ENCODE assay signal across 23 cellular contexts in the genomic region with DNA sequence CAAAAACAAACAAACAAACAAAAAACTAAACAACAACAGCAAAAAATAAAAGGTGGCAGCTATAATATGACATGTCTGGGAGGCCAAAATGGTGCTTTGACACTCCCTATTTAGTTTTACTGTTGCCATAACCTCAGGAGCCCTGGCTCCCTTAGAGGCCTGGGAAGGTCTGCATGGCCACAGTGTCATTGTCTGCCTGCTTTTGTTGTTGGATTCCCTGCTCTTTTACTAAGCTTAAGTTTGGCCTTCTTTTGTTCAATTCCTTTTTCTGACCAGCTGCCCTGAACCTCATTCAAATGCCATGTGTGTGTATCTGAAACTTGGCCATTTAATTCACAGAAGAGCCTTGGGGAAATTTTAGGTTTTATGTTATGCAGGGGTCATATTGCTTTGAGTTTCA.
DNase-seq lines count a peak whose midpoint lies in the region; ATAC-seq and TF ChIP-seq lines count a peak whose summit lies in the region.
"Had no signal": no experiment of that assay in that cellular context is flagged by ENCODE, and none has a peak within 500 bp of the region (broad histone marks: within the 10 kb centered on the region; RNA-seq: fewer than 3 reads in every experiment).

No MANE protein-coding gene starts in this region.

- no peaks in the 10 kb centered on the region for H3K27me3 Mint-ChIP-seq in activated T-cell treated with anti-CD3 and anti-CD28 coated beads, Interleukin-2, amount 50 U/mL, for 72 hours (ENCODE audit: low read depth)
- no peaks in the 10 kb centered on the region for H3K27me3 Mint-ChIP-seq in activated T-cell treated with anti-CD3 and anti-CD28 coated beads, Interleukin-2, amount 50 U/mL, for 4 hours (ENCODE audit: low read depth)
- peaks cover 3% of the 10 kb centered on the region for H3K27me3 Mint-ChIP-seq in neural progenitor cell (ENCODE audit: insufficient read depth, low read depth)
- H3K27me3 Mint-ChIP-seq: B cell had no signal

- peak overlapping the region; percentile 58 for H3K4me2 ChIP-seq in OCI-LY3 (ENCODE audit: low read length)
- peak overlapping the region; percentile 63 for H3K4me2 ChIP-seq in neural progenitor cell

- H3K9me3 Mint-ChIP-seq in activated T-cell treated with anti-CD3 and anti-CD28 coated beads, Interleukin-2, amount 50 U/mL, for 72 hours, result peaks cover 0 to 2% of the 10 kb centered on the region in 2 donors
- no peaks in the 10 kb centered on the region for H3K9me3 Mint-ChIP-seq in activated T-cell treated with anti-CD3 and anti-CD28 coated beads, Interleukin-2, amount 50 U/mL, for 4 hours
- no peaks in the 10 kb centered on the region for H3K9me3 Mint-ChIP-seq in neural progenitor cell
- H3K9me3 Mint-ChIP-seq: CD8-positive, alpha-beta T cell had no signal

- H2AFZ ChIP-seq in OCI-LY3 (ENCODE audit: low read depth, low read length), result no peak overlapping the region
- H2AFZ ChIP-seq in neural progenitor cell (replicated peaks), result no peak overlapping the region

- H4K20me1 ChIP-seq in OCI-LY3 (ENCODE audit: insufficient read depth, low read length) (no peaks in the 10 kb centered on the region), neural progenitor cell (ENCODE audit: low read depth) (no peaks in the 10 kb centered on the region)

- H3K36me3 ChIP-seq in OCI-LY3 (replicated peaks; ENCODE audit: low read depth, low read length) (no peaks in the 10 kb centered on the region), neural progenitor cell (no peaks in the 10 kb centered on the region)

- no peak for DNase-seq in activated T-cell treated with anti-CD3 and anti-CD28 coated beads, Interleukin-2, amount 50 U/mL, for 72 hours
- no peak for DNase-seq in activated T-cell treated with anti-CD3 and anti-CD28 coated beads, Interleukin-2, amount 50 U/mL, for 4 hours
- peak; percentile 89 for DNase-seq in neural progenitor cell (ENCODE audit: low spot score)
- no peak for DNase-seq in cerebellum (ENCODE audit: low spot score)
- no peak for DNase-seq in GDM1 (lab: John Stamatoyannopoulos, UW)
- DNase-seq: Caco-2; CD8-positive, alpha-beta T cell; HCEC 1CT; NCI-H2029; NCI-H446 treated with DMSO at 0.1 percent for 48 hours; NCI-H526; NCI-H82; SHP77 had no signal

- no peaks in the 10 kb centered on the region for H3K36me3 Mint-ChIP-seq in activated T-cell treated with anti-CD3 and anti-CD28 coated beads, Interleukin-2, amount 50 U/mL, for 72 hours (ENCODE audit: insufficient read depth in 2 of 2)
- no peaks in the 10 kb centered on the region for H3K36me3 Mint-ChIP-seq in activated T-cell treated with anti-CD3 and anti-CD28 coated beads, Interleukin-2, amount 50 U/mL, for 4 hours (ENCODE audit: insufficient read depth)
- no peaks in the 10 kb centered on the region for H3K36me3 Mint-ChIP-seq in neural progenitor cell
- H3K36me3 Mint-ChIP-seq: CD8-positive, alpha-beta T cell had no signal

- H3K27ac ChIP-seq in OCI-LY3 (ENCODE audit: low read length), result peak overlapping the region; percentile 45
- H3K27ac ChIP-seq in neural progenitor cell, result peak overlapping the region; percentile 93
- H3K27ac ChIP-seq: 22Rv1, C4-2B, RWPE1 had no signal

- H3K4me3 Mint-ChIP-seq in activated T-cell treated with anti-CD3 and anti-CD28 coated beads, Interleukin-2, amount 50 U/mL, for 72 hours, result no peak overlapping the region
- H3K4me3 Mint-ChIP-seq in activated T-cell treated with anti-CD3 and anti-CD28 coated beads, Interleukin-2, amount 50 U/mL, for 4 hours, result no peak overlapping the region
- H3K4me3 Mint-ChIP-seq in neural progenitor cell, result no peak overlapping the region
- H3K4me3 Mint-ChIP-seq: B cell; CD8-positive, alpha-beta T cell had no signal

- no peak overlapping the region for H3K4me3 ChIP-seq in OCI-LY3 (ENCODE audit: low read length)
- H3K4me3 ChIP-seq in neural progenitor cell, result no peak overlapping the region
- H3K4me3 ChIP-seq: GM12878, K562 had no signal

- ATAC-seq in activated T-cell treated with anti-CD3 and anti-CD28 coated beads, Interleukin-2, amount 50 U/mL, for 72 hours (replicated peaks in 1 of 2), result no peak
- no peak for ATAC-seq in activated T-cell treated with anti-CD3 and anti-CD28 coated beads, Interleukin-2, amount 50 U/mL, for 4 hours
- no peak for ATAC-seq in HG03135 (IDR thresholded peaks at IDR 0.05; ENCODE audit: unreplicated experiment)
- ATAC-seq: CD8-positive, alpha-beta T cell; GM12878; HepG2; K562; Panc1 had no signal

- H3F3A ChIP-seq in neural progenitor cell (ENCODE audit: low read depth), result peaks cover 33% of the 10 kb centered on the region

- H3K4me1 ChIP-seq in OCI-LY3 (ENCODE audit: low read length), result peaks cover 22% of the 10 kb centered on the region
- H3K4me1 ChIP-seq in neural progenitor cell, result peaks cover 32% of the 10 kb centered on the region
- H3K4me1 ChIP-seq: Caco-2 had no signal

- H3K9me3 ChIP-seq in OCI-LY3 (ENCODE audit: insufficient read depth, low read length) (no peaks in the 10 kb centered on the region), neural progenitor cell (ENCODE audit: low read depth) (peaks cover 5% of the 10 kb centered on the region)
- H3K9me3 ChIP-seq: Caco-2 had no signal

- peaks cover 15% of the 10 kb centered on the region for H3K4me1 Mint-ChIP-seq in activated T-cell treated with anti-CD3 and anti-CD28 coated beads, Interleukin-2, amount 50 U/mL, for 72 hours (ENCODE audit: low read depth)
- no peaks in the 10 kb centered on the region for H3K4me1 Mint-ChIP-seq in activated T-cell treated with anti-CD3 and anti-CD28 coated beads, Interleukin-2, amount 50 U/mL, for 4 hours (ENCODE audit: low read depth)
- peaks cover 36% of the 10 kb centered on the region for H3K4me1 Mint-ChIP-seq in neural progenitor cell
- H3K4me1 Mint-ChIP-seq: B cell had no signal

- TF ChIP-seq CTCF in OCI-LY3 (IDR thresholded peaks at IDR 0.05; ENCODE audit: low read depth, low read length), result no peak
- no peak for TF ChIP-seq CTCF in neural progenitor cell (IDR thresholded peaks at IDR 0.05)

- H3K9ac ChIP-seq in OCI-LY3 (ENCODE audit: low read length) (no peak overlapping the region), neural progenitor cell (no peak overlapping the region)

- H3K27me3 ChIP-seq in OCI-LY3 (ENCODE audit: low read depth, low read length) (no peaks in the 10 kb centered on the region), neural progenitor cell (no peaks in the 10 kb centered on the region)

- H3K79me2 ChIP-seq in OCI-LY3 (ENCODE audit: low read length) (no peaks in the 10 kb centered on the region), neural progenitor cell (ENCODE audit: low read depth) (no peaks in the 10 kb centered on the region)

- H3K27ac Mint-ChIP-seq in activated T-cell treated with anti-CD3 and anti-CD28 coated beads, Interleukin-2, amount 50 U/mL, for 72 hours, result peak overlapping the region; percentile 0
- H3K27ac Mint-ChIP-seq in neural progenitor cell, result peak overlapping the region; percentile 57
- H3K27ac Mint-ChIP-seq: B cell; CD8-positive, alpha-beta T cell had no signal
